9 cellular contexts compared by ENCODE assay signal in the genomic region with DNA sequence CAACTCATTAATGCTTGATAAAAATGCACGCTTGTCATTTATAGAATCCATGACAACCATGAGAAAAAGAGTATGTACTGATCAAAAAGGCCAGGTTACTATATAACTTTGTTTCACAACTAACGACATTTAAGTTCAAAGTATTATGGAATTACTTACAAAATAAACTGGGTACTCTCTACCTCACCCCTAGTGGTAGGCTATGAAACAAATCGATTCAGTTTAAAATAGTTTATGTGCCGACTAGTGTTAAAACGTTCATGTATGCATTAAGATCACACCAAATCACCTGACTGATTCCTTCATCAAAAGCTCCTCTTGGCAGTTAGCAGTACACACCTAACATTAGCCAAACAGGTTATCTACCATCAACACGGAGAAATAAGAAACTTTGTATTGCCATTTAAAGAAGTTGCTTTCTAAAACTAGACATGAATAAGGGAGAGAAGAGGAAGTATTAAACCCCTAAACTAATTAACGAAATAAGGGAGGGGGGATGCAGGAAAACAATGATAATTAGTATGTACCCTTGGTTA.
A peak's percentile ranks its signal among the peaks of the same experiment; 100 is the strongest.
DNase-seq lines count a peak whose midpoint lies in the region; ATAC-seq and TF ChIP-seq lines count a peak whose summit lies in the region.
"Had no signal": no experiment of that assay in that cellular context is flagged by ENCODE, and none has a peak within 500 bp of the region (broad histone marks: within the 10 kb centered on the region; RNA-seq: fewer than 3 reads in every experiment).

No MANE protein-coding gene starts in this region.

- H3K4me3 Mint-ChIP-seq in glutamatergic neuron (ENCODE audit: unreplicated experiment) = peak overlapping the region; percentile 81
- H3K4me3 Mint-ChIP-seq in activated T-cell treated with anti-CD3 and anti-CD28 coated beads, Interleukin-2, amount 50 U/mL, for 24 hours = no peak overlapping the region
- H3K4me3 Mint-ChIP-seq: activated CD4-positive, alpha-beta memory T cell treated with anti-CD3 and anti-CD28 coated beads for 36 hours had no signal

- no peaks in the 10 kb centered on the region for H3K27me3 ChIP-seq in A673 (replicated peaks; ENCODE audit: insufficient read depth, low read depth, low read length, poor library complexity)

- peak; percentile 4 for DNase-seq in A673 (ENCODE audit: low spot score)
- DNase-seq in Jurkat, Clone E6-1 (ENCODE audit: low read depth, low spot score) = peak; percentile 7
- peak; percentile 12 for DNase-seq in RKO (ENCODE audit: low spot score)
- DNase-seq in glutamatergic neuron = no peak
- DNase-seq in activated T-cell treated with anti-CD3 and anti-CD28 coated beads, Interleukin-2, amount 50 U/mL, for 24 hours = no peak
- DNase-seq: activated CD4-positive, alpha-beta memory T cell treated with anti-CD3 and anti-CD28 coated beads for 36 hours had no signal

- no peaks in the 10 kb centered on the region for H3K9me3 ChIP-seq in A673 (ENCODE audit: low read depth, low read length, poor library complexity, severe bottlenecking)

- no peaks in the 10 kb centered on the region for H3K36me3 Mint-ChIP-seq in glutamatergic neuron (ENCODE audit: unreplicated experiment)
- H3K36me3 Mint-ChIP-seq in activated T-cell treated with anti-CD3 and anti-CD28 coated beads, Interleukin-2, amount 50 U/mL, for 24 hours (ENCODE audit: low read depth) = no peaks in the 10 kb centered on the region
- H3K36me3 Mint-ChIP-seq: activated CD4-positive, alpha-beta memory T cell treated with anti-CD3 and anti-CD28 coated beads for 36 hours had no signal

- no peaks in the 10 kb centered on the region for H3K36me3 ChIP-seq in A673 (ENCODE audit: insufficient read depth, low read length, poor library complexity, severe bottlenecking)

- ATAC-seq in HG02763 (IDR thresholded peaks at IDR 0.05; ENCODE audit: unreplicated experiment) = no peak
- ATAC-seq in HG03432 (IDR thresholded peaks at IDR 0.05; ENCODE audit: unreplicated experiment) = no peak
- no peak for ATAC-seq in GM21360 (IDR thresholded peaks at IDR 0.05; ENCODE audit: unreplicated experiment)

- H3K27ac ChIP-seq in A673 (ENCODE audit: low read depth, low read length, poor library complexity, severe bottlenecking) = no peak overlapping the region

- peak overlapping the region; percentile 96 for H3K27ac Mint-ChIP-seq in glutamatergic neuron (ENCODE audit: unreplicated experiment)
- no peak overlapping the region for H3K27ac Mint-ChIP-seq in activated T-cell treated with anti-CD3 and anti-CD28 coated beads, Interleukin-2, amount 50 U/mL, for 24 hours
- H3K27ac Mint-ChIP-seq: activated CD4-positive, alpha-beta memory T cell treated with anti-CD3 and anti-CD28 coated beads for 36 hours had no signal

- peaks cover 11% of the 10 kb centered on the region for H3K27me3 Mint-ChIP-seq in glutamatergic neuron (ENCODE audit: unreplicated experiment)
- H3K27me3 Mint-ChIP-seq in activated T-cell treated with anti-CD3 and anti-CD28 coated beads, Interleukin-2, amount 50 U/mL, for 24 hours = no peaks in the 10 kb centered on the region
- H3K27me3 Mint-ChIP-seq: activated CD4-positive, alpha-beta memory T cell treated with anti-CD3 and anti-CD28 coated beads for 36 hours had no signal

- TF ChIP-seq CTCF in A673 (conservative IDR thresholded peaks at IDR 0.05; ENCODE audit: low read depth, low read length) = peak; percentile 47
- TF ChIP-seq CTCF in glutamatergic neuron (IDR thresholded peaks at IDR 0.05; ENCODE audit: partially characterized antibody, unreplicated experiment) = peak; percentile 60

- CTCF ChIA-PET in A673 (lab: Charles Lee) = no interaction called here

- BruUV-seq in A673 (replicated peaks; lab: Mats Ljungman, UMichigan) = no TSS peak

- H3K4me1 ChIP-seq in A673 (ENCODE audit: insufficient read depth, low read length, poor library complexity, severe bottlenecking) = peaks cover 16% of the 10 kb centered on the region

- peaks cover 49% of the 10 kb centered on the region for H3K4me1 Mint-ChIP-seq in glutamatergic neuron (ENCODE audit: low read depth, unreplicated experiment)
- peaks cover 53% of the 10 kb centered on the region for H3K4me1 Mint-ChIP-seq in activated T-cell treated with anti-CD3 and anti-CD28 coated beads, Interleukin-2, amount 50 U/mL, for 24 hours (ENCODE audit: low read depth)

- H3K9me3 Mint-ChIP-seq in glutamatergic neuron (ENCODE audit: unreplicated experiment) = peaks cover 7% of the 10 kb centered on the region
- no peaks in the 10 kb centered on the region for H3K9me3 Mint-ChIP-seq in activated T-cell treated with anti-CD3 and anti-CD28 coated beads, Interleukin-2, amount 50 U/mL, for 24 hours
- H3K9me3 Mint-ChIP-seq: activated CD4-positive, alpha-beta memory T cell treated with anti-CD3 and anti-CD28 coated beads for 36 hours had no signal

- intact Hi-C loops in A673 (cut with micrococcal nuclease; ENCODE audit: unreplicated experiment) = loop anchor here (5.0 kb wide), 1 partner anchor 559 kb away; no protein-coding TSS in a partner anchor

- peak overlapping the region; percentile 21 for H3K4me3 ChIP-seq in A673 (ENCODE audit: low read depth, low read length, poor library complexity, severe bottlenecking)
- no peak overlapping the region for H3K4me3 ChIP-seq in Jurkat, Clone E6-1 (ENCODE audit: low read length)

- POLR2A ChIA-PET in A673 (lab: Charles Lee; ENCODE audit: low non-redundant PET) = no interaction called here

Comparison
In these comparisons a context has a peak if more than half of its experiments do, and no peak if none do; other contexts are left out.
1. DNase-seq: peak in A673 (single experiment), Jurkat, Clone E6-1 (single experiment) and RKO (single experiment); none in glutamatergic neuron (single experiment) and activated T-cell treated with anti-CD3 and anti-CD28 coated beads, Interleukin-2, amount 50 U/mL, for 24 hours (single experiment).